In genomic region chr2:113720167-113720566, GRCh38 we compare ENCODE assay signal across 8 cellular contexts. TPM values are rescaled to one million over a fixed set of nuclear protein-coding genes. Genes with fewer than 3 reads are reported as not detected.
DNase-seq lines count a peak whose midpoint lies in the region; ATAC-seq, FAIRE-seq and TF ChIP-seq lines count a peak whose summit lies in the region.

No MANE protein-coding gene starts in this region.

- peak; percentile 12 for DNase-seq in NOMO-1 treated with DMSO at 0.1 percent for 48 hours (lab: John Stamatoyannopoulos, UW; ENCODE audit: unreplicated experiment)
- no peak for DNase-seq in NOMO-1 treated with dmso at 0.1 percent for 144 hours (lab: John Stamatoyannopoulos, UW; ENCODE audit: unreplicated experiment)
- peak; percentile 32 for DNase-seq in NCI-H345 treated with DMSO at 0.1 percent for 48 hours (lab: John Stamatoyannopoulos, UW; ENCODE audit: unreplicated experiment)
- DNase-seq in thoracic aorta (ENCODE audit: low spot score) = no peak
- no peak for DNase-seq in activated CD8-positive, alpha-beta memory T cell treated with anti-CD3 and anti-CD28 coated beads, Interleukin-2, amount 10 ng/mL, durations not matched to agents 7 days and 5 days
- DNase-seq in activated CD4-positive, alpha-beta memory T cell treated with anti-CD3 and anti-CD28 coated beads for 36 hours = no peak
- no peak for DNase-seq in activated T-cell treated with anti-CD3 and anti-CD28 coated beads, Interleukin-2, amount 50 U/mL, for 1 hour

- TF ChIP-seq CTCF in thoracic aorta (IDR thresholded peaks at IDR 0.05) = peak; percentile 40

- H3K27ac Mint-ChIP-seq in activated CD8-positive, alpha-beta memory T cell treated with anti-CD3 and anti-CD28 coated beads, Interleukin-2, amount 10 ng/mL, durations not matched to agents 7 days and 5 days = no peak overlapping the region
- H3K27ac Mint-ChIP-seq in activated CD4-positive, alpha-beta memory T cell treated with anti-CD3 and anti-CD28 coated beads for 36 hours = no peak overlapping the region

- H3K4me3 ChIP-seq in thoracic aorta = no peak overlapping the region

- intact Hi-C loops in activated CD4-positive, alpha-beta memory T cell treated with anti-CD3 and anti-CD28 coated beads for 36 hours (cut with micrococcal nuclease) = no loop called here

- no peaks in the 10 kb centered on the region for H3K27me3 ChIP-seq in thoracic aorta (replicated peaks; ENCODE audit: insufficient read depth)

- peaks cover 17% of the 10 kb centered on the region for H3K36me3 ChIP-seq in thoracic aorta

- ATAC-seq in thoracic aorta (ENCODE audit: insufficient number of reproducible peaks, low FRiP score, low read depth) = no peak
- ATAC-seq in activated CD8-positive, alpha-beta memory T cell treated with anti-CD3 and anti-CD28 coated beads, Interleukin-2, amount 10 ng/mL, durations not matched to agents 7 days and 5 days = no peak

- H3K4me1 Mint-ChIP-seq in activated CD8-positive, alpha-beta memory T cell treated with anti-CD3 and anti-CD28 coated beads, Interleukin-2, amount 10 ng/mL, durations not matched to agents 7 days and 5 days = peaks cover 1% of the 10 kb centered on the region
- H3K4me1 Mint-ChIP-seq in activated CD4-positive, alpha-beta memory T cell treated with anti-CD3 and anti-CD28 coated beads for 36 hours (ENCODE audit: low read depth) = no peaks in the 10 kb centered on the region

- H3K27me3 Mint-ChIP-seq in activated CD8-positive, alpha-beta memory T cell treated with anti-CD3 and anti-CD28 coated beads, Interleukin-2, amount 10 ng/mL, durations not matched to agents 7 days and 5 days = no peaks in the 10 kb centered on the region
- no peaks in the 10 kb centered on the region for H3K27me3 Mint-ChIP-seq in activated CD4-positive, alpha-beta memory T cell treated with anti-CD3 and anti-CD28 coated beads for 36 hours

- peak; percentile 18 for FAIRE-seq in endometrium (lab: Jason Lieb, UNC)

- H3K9me3 Mint-ChIP-seq in activated CD8-positive, alpha-beta memory T cell treated with anti-CD3 and anti-CD28 coated beads, Interleukin-2, amount 10 ng/mL, durations not matched to agents 7 days and 5 days (ENCODE audit: low read depth) = no peaks in the 10 kb centered on the region
- no peaks in the 10 kb centered on the region for H3K9me3 Mint-ChIP-seq in activated CD4-positive, alpha-beta memory T cell treated with anti-CD3 and anti-CD28 coated beads for 36 hours

- no peak overlapping the region for H3K27ac ChIP-seq in thoracic aorta

- CTCF ChIA-PET in activated CD8-positive, alpha-beta memory T cell treated with anti-CD3 and anti-CD28 coated beads, Interleukin-2, amount 10 ng/mL, durations not matched to agents 7 days and 5 days (lab: Charles Lee) = interaction anchor here (0.5 to 2.0 kb wide), 4 partner anchors 10 to 34 kb away, joined by 3 to 7 read pairs (median 4); no protein-coding TSS in a partner anchor
- CTCF ChIA-PET in activated CD4-positive, alpha-beta memory T cell treated with anti-CD3 and anti-CD28 coated beads for 36 hours (lab: Charles Lee) = interaction anchor here (0.8 to 1.2 kb wide), 5 partner anchors 10 to 116 kb away, joined by 3 read pairs; no protein-coding TSS in a partner anchor

- no peak overlapping the region for H3K4me3 Mint-ChIP-seq in activated CD8-positive, alpha-beta memory T cell treated with anti-CD3 and anti-CD28 coated beads, Interleukin-2, amount 10 ng/mL, durations not matched to agents 7 days and 5 days
- H3K4me3 Mint-ChIP-seq in activated CD4-positive, alpha-beta memory T cell treated with anti-CD3 and anti-CD28 coated beads for 36 hours = no peak overlapping the region

- H3K36me3 Mint-ChIP-seq in activated CD8-positive, alpha-beta memory T cell treated with anti-CD3 and anti-CD28 coated beads, Interleukin-2, amount 10 ng/mL, durations not matched to agents 7 days and 5 days = peaks cover 14% of the 10 kb centered on the region
- peaks cover 13% of the 10 kb centered on the region for H3K36me3 Mint-ChIP-seq in activated CD4-positive, alpha-beta memory T cell treated with anti-CD3 and anti-CD28 coated beads for 36 hours

- POLR2A ChIA-PET in activated CD4-positive, alpha-beta memory T cell treated with anti-CD3 and anti-CD28 coated beads for 36 hours (lab: Charles Lee) = no interaction called here

- no peaks in the 10 kb centered on the region for H3K4me1 ChIP-seq in thoracic aorta (ENCODE audit: control insufficient read depth in 1 of 2, low read depth in 2 of 2)

- H3K9me3 ChIP-seq in thoracic aorta = no peaks in the 10 kb centered on the region

RNA-seq across cellular contexts. Expression of gene SLC35F5, which starts 36.3 kb away (rescaled TPM):
- total RNA-seq in thoracic aorta = 10 to 100 TPM; 86.2 to 90.2 TPM
- total RNA-seq in activated CD8-positive, alpha-beta memory T cell treated with anti-CD3 and anti-CD28 coated beads, Interleukin-2, amount 10 ng/mL, durations not matched to agents 7 days and 5 days = 10 to 100 TPM; 21.6 to 26.5 TPM
- total RNA-seq in activated CD4-positive, alpha-beta memory T cell treated with anti-CD3 and anti-CD28 coated beads for 36 hours = 10 to 100 TPM; 21.7 to 24.3 TPM

Comparison
In these comparisons a context has a peak if more than half of its experiments do, and no peak if none do; other contexts are left out.
1. DNase-seq: peak in NOMO-1 treated with DMSO at 0.1 percent for 48 hours (single experiment) and NCI-H345 treated with DMSO at 0.1 percent for 48 hours (single experiment); none in NOMO-1 treated with dmso at 0.1 percent for 144 hours (single experiment), thoracic aorta (single experiment), activated CD8-positive, alpha-beta memory T cell treated with anti-CD3 and anti-CD28 coated beads, Interleukin-2, amount 10 ng/mL, durations not matched to agents 7 days and 5 days (single experiment), activated CD4-positive, alpha-beta memory T cell treated with anti-CD3 and anti-CD28 coated beads for 36 hours (single experiment) and activated T-cell treated with anti-CD3 and anti-CD28 coated beads, Interleukin-2, amount 50 U/mL, for 1 hour (single experiment).